In the genomic region with DNA sequence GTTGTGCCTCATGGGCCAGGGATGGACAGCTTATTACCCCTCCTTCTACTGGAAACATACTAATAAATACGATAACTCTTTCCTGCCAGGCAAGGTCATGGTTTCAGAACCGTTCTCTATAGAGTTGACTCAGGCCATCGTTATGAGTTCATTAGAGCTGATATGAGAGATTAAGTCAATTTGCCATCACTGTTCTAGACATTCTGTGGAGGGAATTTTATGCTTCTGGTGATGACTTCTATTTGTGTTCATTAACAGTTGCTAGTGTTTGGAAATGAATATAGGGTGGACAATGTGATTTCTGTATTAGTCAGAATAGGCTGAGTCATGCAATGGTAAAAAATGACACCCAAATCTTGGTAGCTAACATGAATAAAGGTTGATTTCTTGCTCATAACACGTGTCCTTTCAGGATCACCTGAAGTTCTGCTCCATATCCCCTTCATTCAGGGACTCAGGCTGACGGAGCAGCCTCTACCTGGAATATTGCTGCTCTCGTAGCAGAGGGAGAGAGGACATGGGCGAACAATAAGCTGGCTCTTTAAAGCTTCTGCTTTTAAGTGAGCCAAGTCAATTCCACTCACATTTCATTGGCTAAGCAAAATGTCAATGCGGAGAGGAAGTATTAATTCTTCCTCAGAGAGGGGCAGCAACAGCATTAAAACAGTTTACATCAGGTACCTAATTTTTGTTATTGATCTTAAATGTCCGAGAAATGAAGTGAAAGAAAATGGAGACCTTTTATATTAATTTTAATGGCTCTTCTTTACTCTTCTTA, we compare ENCODE assay signal across 10 cellular contexts. TPM values are rescaled to one million over a fixed set of nuclear protein-coding genes. Genes with fewer than 3 reads are reported as not detected.
A peak's percentile ranks its signal among the peaks of the same experiment; 100 is the strongest.
DNase-seq lines count a peak whose midpoint lies in the region; ATAC-seq, FAIRE-seq and TF ChIP-seq lines count a peak whose summit lies in the region.
"Had no signal": no experiment of that assay in that cellular context is flagged by ENCODE, and none has a peak within 500 bp of the region (broad histone marks: within the 10 kb centered on the region; RNA-seq: fewer than 3 reads in every experiment).

No MANE protein-coding gene starts in this region.

- H3K4me3 ChIP-seq in fibroblast of mammary gland (ENCODE audit: control insufficient read depth, low read depth, low read length) (no peak overlapping the region), heart right ventricle (no peak overlapping the region)
- H3K4me3 ChIP-seq: left lung had no signal

- H3K27ac ChIP-seq in heart right ventricle: peak overlapping the region in 1 of 10 donors; percentile 59
- H3K27ac ChIP-seq: left lung had no signal

- peak; percentile 72 for ATAC-seq in GM21423 (IDR thresholded peaks at IDR 0.05; ENCODE audit: unreplicated experiment)
- ATAC-seq in HG03460 (IDR thresholded peaks at IDR 0.05; ENCODE audit: unreplicated experiment): peak; percentile 87
- no peak for ATAC-seq in heart right ventricle
- ATAC-seq: left lung had no signal

- peak; percentile 29 for DNase-seq in GM12891 (ENCODE audit: insufficient read length, low spot score)
- DNase-seq in fibroblast of mammary gland (ENCODE audit: low read depth): peak; percentile 64
- no peak for DNase-seq in NCI-H1417 treated with DMSO at 0.1 percent for 48 hours (lab: John Stamatoyannopoulos, UW)
- no peak for DNase-seq in heart right ventricle
- no peak for DNase-seq in activated CD4-positive, alpha-beta T cell treated with anti-CD3 and anti-CD28 coated beads for 1 hour
- DNase-seq in KG1 (lab: John Stamatoyannopoulos, UW): no peak
- DNase-seq: left lung had no signal

- H3K4me1 ChIP-seq in heart right ventricle: peaks cover 0 to 16% (median 11%) of the 10 kb centered on the region in 9 donors

- H3K36me3 ChIP-seq in heart right ventricle: no peaks in the 10 kb centered on the region
- H3K36me3 ChIP-seq: left lung had no signal

- WGBS in heart right ventricle, 2 donors: 77 to 81% methylated on average over 9 of the region's 9 CpGs

- H3K27me3 ChIP-seq in heart right ventricle: peaks cover 0 to 5% (median 0%) of the 10 kb centered on the region in 7 donors
- H3K27me3 ChIP-seq: left lung had no signal

- TF ChIP-seq CTCF in fibroblast of mammary gland (conservative IDR thresholded peaks at IDR 0.05; ENCODE audit: control insufficient read depth, insufficient read depth, low read depth, low read length) (no peak), heart right ventricle (IDR thresholded peaks at IDR 0.05) (no peak)

- FAIRE-seq in GM12891 (lab: Jason Lieb, UNC): peak; percentile 26

- no peak for TF ChIP-seq POLR2A in GM12891 (IDR thresholded peaks at IDR 0.05; ENCODE audit: low read depth, low read length)

- H3K9me3 ChIP-seq in heart right ventricle: no peaks in the 10 kb centered on the region
- H3K9me3 ChIP-seq: left lung had no signal

- intact Hi-C loops in heart right ventricle (cut with DNase I): loop anchor here in 2 of 10 donors (10.0 kb wide), 1 partner anchor 116 kb away; no protein-coding TSS in a partner anchor

TF ChIP-seq in GM12891, 5 proteins besides CTCF, POLR2A, EP300 and RAD21:
- TF ChIP-seq PAX5 (IDR thresholded peaks at IDR 0.05; ENCODE audit: insufficient read depth, low read length, severe bottlenecking) (no peak), POU2F2 (IDR thresholded peaks at IDR 0.05; ENCODE audit: low read depth, low read length) (no peak), SPI1 (IDR thresholded peaks at IDR 0.05; ENCODE audit: low read depth, low read length) (no peak), TAF1 (IDR thresholded peaks at IDR 0.05; ENCODE audit: low read depth, low read length) (no peak), POLR2AphosphoS5 (IDR thresholded peaks at IDR 0.05; ENCODE audit: low read depth, low read length) (no peak)

RNA-seq across cellular contexts. Expression of a gene that starts 18.6 kb away (rescaled TPM):
- polyA plus RNA-seq in GM12891 (2012; ENCODE audit: low read depth, missing spikeins): not detected
- not detected for total RNA-seq in heart right ventricle
- polyA plus RNA-seq in heart right ventricle: not detected
- total RNA-seq: left lung, temporal lobe had no signal

RNA-seq across cellular contexts. Expression of a gene that starts 47.4 kb away (rescaled TPM):
- 4.3 TPM for polyA plus RNA-seq in GM12891 (2012; ENCODE audit: low read depth, missing spikeins)
- 10 to 100 TPM in 9 of 10 donors, 1 to 10 TPM in 1; 8.9 to 18.1 (median 15.3) TPM for total RNA-seq in heart right ventricle
- polyA plus RNA-seq in heart right ventricle: 10 to 100 TPM in 1 of 2 donors, 1 to 10 TPM in 1; 3.5 to 21.9 TPM

Comparison
In these comparisons a context has a peak if more than half of its experiments do, and no peak if none do; other contexts are left out.
1. DNase-seq: peak in GM12891 (single experiment) and fibroblast of mammary gland (single experiment); none in NCI-H1417 treated with DMSO at 0.1 percent for 48 hours (single experiment), heart right ventricle (0 of 2), activated CD4-positive, alpha-beta T cell treated with anti-CD3 and anti-CD28 coated beads for 1 hour (single experiment) and KG1 (single experiment).
2. ATAC-seq: peak in GM21423 (single experiment) and HG03460 (single experiment); none in heart right ventricle (0 of 8).